Comparison of ENCODE assay signal across 21 cellular contexts in the genomic region with DNA sequence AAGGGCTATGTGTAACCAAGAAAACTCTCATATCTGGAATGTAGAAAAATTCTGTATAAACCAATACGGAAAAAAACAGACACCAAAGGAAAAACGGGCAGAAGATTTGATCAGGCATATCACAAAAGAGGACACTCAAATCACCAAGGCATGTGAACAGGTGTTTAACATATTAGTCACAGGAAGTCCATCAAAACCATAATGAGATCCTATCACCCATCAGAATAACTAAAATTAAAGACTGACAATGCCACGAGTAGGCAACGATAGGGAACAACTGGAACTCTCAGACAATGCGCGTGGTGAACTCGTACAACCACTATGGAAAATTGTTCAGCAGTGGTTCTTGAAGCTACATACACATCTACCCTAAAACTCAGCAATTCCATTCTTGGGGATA.
DNase-seq lines count a peak whose midpoint lies in the region; ATAC-seq, FAIRE-seq and TF ChIP-seq lines count a peak whose summit lies in the region.
"Had no signal": no experiment of that assay in that cellular context is flagged by ENCODE, and none has a peak within 500 bp of the region (broad histone marks: within the 10 kb centered on the region; RNA-seq: fewer than 3 reads in every experiment).

No MANE protein-coding gene starts in this region.

- TF ChIP-seq CTCF in keratinocyte (optimal IDR thresholded peaks at IDR 0.05 in 1 of 3, IDR thresholded peaks at IDR 0.05 in 1 of 3, conservative IDR thresholded peaks at IDR 0.05 in 1 of 3; ENCODE audit: extremely low read depth in 1 of 3, insufficient read depth in 2 of 3, low read length in 3 of 3), result no peak
- TF ChIP-seq CTCF in osteoblast (IDR thresholded peaks at IDR 0.05; ENCODE audit: extremely low read depth, low read depth, low read length), result no peak

- H3K79me2 ChIP-seq in keratinocyte (ENCODE audit: control insufficient read depth, insufficient read depth, low read length), result peaks cover 86% of the 10 kb centered on the region
- H3K79me2 ChIP-seq in osteoblast (ENCODE audit: insufficient read depth, low read length), result peaks cover 72% of the 10 kb centered on the region

- no peaks in the 10 kb centered on the region for H3K36me3 ChIP-seq in SJCRH30
- peaks cover 0 to 3% of the 10 kb centered on the region in 2 experiments for H3K36me3 ChIP-seq in keratinocyte (ENCODE audit: control insufficient read depth in 2 of 2, extremely low read depth in 1 of 2, insufficient read depth in 2 of 2, low read length in 2 of 2)
- no peaks in the 10 kb centered on the region for H3K36me3 ChIP-seq in osteoblast (ENCODE audit: insufficient read depth, low read length)

- DNase-seq in LHCN-M2 (ENCODE audit: low read depth), result peak; percentile 42
- DNase-seq in SJCRH30, result peak in 1 of 2 experiments; percentile 36
- DNase-seq in keratinocyte (ENCODE audit: low read depth, low spot score), result no peak
- peak; percentile 14 for DNase-seq in osteoblast (ENCODE audit: insufficient read length, low spot score, missing footprints)
- no peak for DNase-seq in stimulated activated CD4-positive, alpha-beta T cell treated with anti-CD3 and anti-CD28 coated beads, Interleukin-1b, Interleukin-23, amount 100 ng/mL, for 48 hours
- DNase-seq in left colon, result no peak
- no peak for DNase-seq in left lobe of liver (ENCODE audit: low spot score)
- no peak for DNase-seq in stimulated activated CD4-positive, alpha-beta T cell treated with anti-CD3 and anti-CD28 coated beads, Interleukin-2, amount 100 ng/mL, for 24 hours
- DNase-seq: AML-193; Caco-2; CD4-positive, alpha-beta T cell; DMS153; DND-41; EL; H9 had no signal

- H2AFZ ChIP-seq in keratinocyte (ENCODE audit: control insufficient read depth, low read length) (no peak overlapping the region), osteoblast (ENCODE audit: low read length) (no peak overlapping the region)

- peaks cover 10% of the 10 kb centered on the region for H3K9me1 ChIP-seq in keratinocyte (ENCODE audit: control insufficient read depth, extremely low read depth, insufficient read depth, low read length)

- no peak overlapping the region for H3K9ac ChIP-seq in keratinocyte (ENCODE audit: control insufficient read depth, extremely low read depth, insufficient read depth, low read length)

- H3K27me3 ChIP-seq in SJCRH30, result no peaks in the 10 kb centered on the region
- H3K27me3 ChIP-seq in keratinocyte (ENCODE audit: control insufficient read depth, extremely low read depth, insufficient read depth, low read length), result no peaks in the 10 kb centered on the region
- H3K27me3 ChIP-seq in osteoblast (ENCODE audit: insufficient read depth, low read length), result no peaks in the 10 kb centered on the region

- dilution Hi-C loops in keratinocyte (cut with MboI; ENCODE audit: extremely low pct_ligation_motif_present, low sequenced_read_pairs), result no loop called here

- H3K9me3 ChIP-seq in SJCRH30 (replicated peaks) (no peaks in the 10 kb centered on the region; the same call in 1 of the 2 replicates), keratinocyte (ENCODE audit: control insufficient read depth, low read depth, low read length) (no peaks in the 10 kb centered on the region), osteoblast (ENCODE audit: low read depth, low read length) (no peaks in the 10 kb centered on the region)
- H3K9me3 ChIP-seq: Caco-2 had no signal

- H3K27ac ChIP-seq in SJCRH30 (peak overlapping the region; percentile 20; the same call in 1 of the 2 replicates), keratinocyte (ENCODE audit: control insufficient read depth, insufficient read depth, low read length) (no peak overlapping the region), osteoblast (ENCODE audit: low read depth, low read length) (no peak overlapping the region)
- H3K27ac ChIP-seq: C4-2B had no signal

- no peak for ATAC-seq in left colon
- no peak for ATAC-seq in left lobe of liver
- ATAC-seq: GM12878 had no signal

- H4K20me1 ChIP-seq in keratinocyte (ENCODE audit: control insufficient read depth, extremely low read depth, insufficient read depth, low read length), result peaks cover 43% of the 10 kb centered on the region
- H4K20me1 ChIP-seq in osteoblast (ENCODE audit: insufficient read depth, low read length), result peaks cover 46% of the 10 kb centered on the region

- H3K4me3 ChIP-seq in SJCRH30 (no peak overlapping the region), keratinocyte (ENCODE audit: control insufficient read depth in 2 of 3, extremely low read depth in 1 of 3, insufficient read depth in 2 of 3, low read depth in 1 of 3, low read length in 3 of 3) (no peak overlapping the region), osteoblast (ENCODE audit: insufficient read depth, low read length) (no peak overlapping the region)
- H3K4me3 ChIP-seq: GM12878 had no signal

- peak; percentile 32 for FAIRE-seq in keratinocyte (lab: Jason Lieb, UNC)
- FAIRE-seq: A204.1, D721Med, GM12878, GM19239, H1 had no signal

- intact Hi-C loops in left colon (cut with DNase I, micrococcal nuclease), result no loop called here

- peaks cover 14% of the 10 kb centered on the region for H3K4me1 ChIP-seq in SJCRH30
- peaks cover 21% of the 10 kb centered on the region for H3K4me1 ChIP-seq in keratinocyte (ENCODE audit: control insufficient read depth, extremely low read depth, insufficient read depth, low read length)
- H3K4me1 ChIP-seq in osteoblast (ENCODE audit: insufficient read depth, low read length), result peaks cover 15% of the 10 kb centered on the region
- H3K4me1 ChIP-seq: Caco-2 had no signal

- H3K4me2 ChIP-seq in keratinocyte (ENCODE audit: control insufficient read depth, extremely low read depth, insufficient read depth, low read depth, low read length), result no peak overlapping the region
- H3K4me2 ChIP-seq in osteoblast (ENCODE audit: insufficient read depth, low read length), result no peak overlapping the region

Comparison
In these comparisons a context has a peak if more than half of its experiments do, and no peak if none do; other contexts are left out.
1. DNase-seq: peak in LHCN-M2 (single experiment) and osteoblast (single experiment); none in keratinocyte (single experiment), stimulated activated CD4-positive, alpha-beta T cell treated with anti-CD3 and anti-CD28 coated beads, Interleukin-1b, Interleukin-23, amount 100 ng/mL, for 48 hours (single experiment), left colon (0 of 2), left lobe of liver (single experiment) and stimulated activated CD4-positive, alpha-beta T cell treated with anti-CD3 and anti-CD28 coated beads, Interleukin-2, amount 100 ng/mL, for 24 hours (0 of 2).